ENCODE assay signal across 7 cellular contexts in the genomic region with DNA sequence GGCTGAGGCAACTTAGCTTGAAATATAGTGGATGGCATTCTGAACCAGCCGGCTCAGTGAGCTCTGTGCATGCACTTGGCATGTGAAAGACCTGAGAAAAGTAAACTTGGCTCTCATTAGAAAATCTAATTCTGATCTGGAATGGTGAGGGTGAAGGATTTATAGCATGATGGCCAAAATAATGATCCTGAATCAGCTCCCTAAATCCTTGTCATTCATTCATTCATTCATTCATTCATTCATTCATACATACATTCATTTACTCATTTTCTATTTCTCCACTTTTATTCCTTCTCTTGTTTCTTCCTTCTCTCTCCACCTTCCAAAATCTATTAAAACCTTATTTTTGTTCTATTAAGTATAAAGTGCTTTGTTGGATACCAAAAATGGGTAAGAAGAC.
"Had no signal": no experiment of that assay in that cellular context is flagged by ENCODE, and none has a peak within 500 bp of the region (broad histone marks: within the 10 kb centered on the region; RNA-seq: fewer than 3 reads in every experiment).

No MANE protein-coding gene starts in this region.

- FAIRE-seq: G401.6, GM12891, GM12892, GM18507, GM19239 had no signal

- DNase-seq: GDM1, GF-D8 had no signal
